ENCODE assay signal across 13 cellular contexts in the genomic region with DNA sequence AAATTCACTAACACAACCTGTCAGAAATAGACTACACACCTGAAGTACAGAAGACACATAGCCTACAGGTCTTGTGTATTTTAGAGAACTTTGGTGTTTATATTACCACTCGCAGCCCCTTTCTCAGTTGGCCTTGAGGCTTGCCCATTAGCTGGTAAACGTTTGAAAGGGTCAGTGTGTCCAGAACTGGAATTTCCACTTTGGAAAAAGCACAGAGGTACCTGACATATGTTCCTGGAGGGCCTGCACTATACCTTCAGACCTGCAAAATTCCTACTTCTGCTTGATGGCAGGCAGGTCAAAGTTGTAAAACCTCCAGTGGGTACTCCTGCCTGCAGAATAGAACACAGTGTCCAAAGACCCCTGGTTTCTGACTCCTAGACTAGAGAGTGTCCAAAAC. TPM values are rescaled to one million over a fixed set of nuclear protein-coding genes. Genes with fewer than 3 reads are reported as not detected.
DNase-seq lines count a peak whose midpoint lies in the region; ATAC-seq, FAIRE-seq and TF ChIP-seq lines count a peak whose summit lies in the region.
"Had no signal": no experiment of that assay in that cellular context is flagged by ENCODE, and none has a peak within 500 bp of the region (broad histone marks: within the 10 kb centered on the region; RNA-seq: fewer than 3 reads in every experiment).

No MANE protein-coding gene starts in this region.

- H2AFZ ChIP-seq in GM12878 (ENCODE audit: control insufficient read depth, low read depth, low read length), result no peak overlapping the region

- no TSS peak for BruUV-seq in GM12878 (replicated peaks; lab: Mats Ljungman, UMichigan)

- intact Hi-C loops in right cardiac atrium (cut with DNase I), result loop anchor here in 1 of 4 donors (5.0 kb wide), 2 partner anchors 33 to 83 kb away; no protein-coding TSS in a partner anchor
- intact Hi-C loops in left cardiac atrium (cut with DNase I), result loop anchor here in 1 of 2 donors (5.0 to 10.0 kb wide), 3 partner anchors 38 to 109 kb away; no protein-coding TSS in a partner anchor
- intact Hi-C loops in GM12878 (cut with micrococcal nuclease; ENCODE audit: unreplicated experiment), result loop anchor here (5.0 to 10.0 kb wide), 6 partner anchors 63 to 429 kb away; no protein-coding TSS in a partner anchor
- intact Hi-C loops in lower lobe of right lung (cut with DNase I), result no loop called here

- DNase-seq in right cardiac atrium, result no peak
- DNase-seq in left cardiac atrium, result no peak
- no peak for DNase-seq in GM12878 (ENCODE audit: low read depth, low spot score)
- peak; percentile 63 for DNase-seq in islet precursor cell
- DNase-seq in tibial nerve (ENCODE audit: low spot score in 2 of 2), result no peak
- no peak for DNase-seq in lower lobe of right lung
- DNase-seq in A172 (ENCODE audit: low spot score), result no peak
- DNase-seq in activated CD8-positive, alpha-beta memory T cell treated with anti-CD3 and anti-CD28 coated beads, Interleukin-2, amount 50 U/mL, for 4 hours, result no peak
- DNase-seq: GF-D8; occipital lobe; stimulated activated CD4-positive, alpha-beta T cell treated with anti-CD3 and anti-CD28 coated beads, Interleukin-2, amount 100 ng/mL, for 48 hours had no signal

- H3K27ac ChIP-seq in right cardiac atrium (ENCODE audit: low read length) (no peak overlapping the region), GM12878 (ENCODE audit: control insufficient read depth, insufficient read depth) (no peak overlapping the region), tibial nerve (peak overlapping the region in 3 of 4 donors; percentile 22 to 95 (median 72)), lower lobe of right lung (no peak overlapping the region)

- H3K4me1 ChIP-seq in right cardiac atrium (ENCODE audit: control insufficient read depth, insufficient read depth, low read length) (peaks cover 10% of the 10 kb centered on the region), GM12878 (ENCODE audit: control insufficient read depth, insufficient read depth, low read length) (peaks cover 20% of the 10 kb centered on the region), tibial nerve (peaks cover 0 to 66% (median 6%) of the 10 kb centered on the region in 4 donors), lower lobe of right lung (peaks cover 35% of the 10 kb centered on the region)

- no peak for TF ChIP-seq POLR2A in GM12878 (IDR thresholded peaks at IDR 0.05; ENCODE audit: low read depth, low read length)
- TF ChIP-seq POLR2A in tibial nerve (IDR thresholded peaks at IDR 0.05), result no peak

- H4K20me1 ChIP-seq in GM12878 (ENCODE audit: control insufficient read depth, insufficient read depth), result no peaks in the 10 kb centered on the region

- TF ChIP-seq RAD21 in GM12878 (IDR thresholded peaks at IDR 0.05; ENCODE audit: insufficient read depth, low read depth, low read length), result no peak

- no peak for ATAC-seq in right cardiac atrium
- no peak for ATAC-seq in left cardiac atrium
- ATAC-seq in GM12878, result no peak
- ATAC-seq in lower lobe of right lung, result no peak
- ATAC-seq: left lobe of liver; stimulated activated memory B cell treated with anti-CD40 and anti-IgM and Interleukin-4, amounts not matched to agents 10 μg/mL and 1 μg/mL and 100 μg/mL, for 72 hours had no signal

- H3K27me3 ChIP-seq in right cardiac atrium (ENCODE audit: control insufficient read depth, insufficient read depth) (no peaks in the 10 kb centered on the region), GM12878 (replicated peaks in 1 of 2; ENCODE audit: control insufficient read depth in 2 of 2, insufficient read depth in 2 of 2, low read length in 1 of 2) (peaks cover 1 to 4% of the 10 kb centered on the region in 2 experiments), tibial nerve (no peaks in the 10 kb centered on the region), lower lobe of right lung (ENCODE audit: low read depth) (peaks cover 6% of the 10 kb centered on the region)

- H3K79me2 ChIP-seq in GM12878 (ENCODE audit: control insufficient read depth, insufficient read depth, low read length), result peaks cover 11% of the 10 kb centered on the region

- H3K9me3 ChIP-seq in right cardiac atrium (ENCODE audit: control insufficient read depth, low read length) (no peaks in the 10 kb centered on the region), GM12878 (replicated peaks; ENCODE audit: control insufficient read depth, insufficient read depth, low read length) (no peaks in the 10 kb centered on the region), tibial nerve (no peaks in the 10 kb centered on the region), lower lobe of right lung (no peaks in the 10 kb centered on the region)

- RAD21 ChIA-PET in GM12878 (lab: Charles Lee; ENCODE audit: unreplicated experiment), result interaction anchor here (1.0 kb wide), 1 partner anchor 162 kb away, joined by 4 read pairs; no protein-coding TSS in a partner anchor

- H3K4me3 ChIP-seq in right cardiac atrium (ENCODE audit: low read length), result peak overlapping the region; percentile 92
- H3K4me3 ChIP-seq in GM12878, result peak overlapping the region; percentile 10; the same call in 1 of the 2 replicates
- H3K4me3 ChIP-seq in tibial nerve, result peak overlapping the region in 2 of 4 donors; percentile 9 to 78
- H3K4me3 ChIP-seq in lower lobe of right lung, result no peak overlapping the region

- CTCF ChIA-PET in GM12878 (lab: Yijun Ruan, JAX), result interaction anchor here (0.8 to 2.8 kb wide), 3 partner anchors 39 to 161 kb away, joined by 3 to 10 read pairs (median 3); no protein-coding TSS in a partner anchor

- SMC1A ChIA-PET in GM12878 (lab: Charles Lee; ENCODE audit: uncharacterized antibody, unreplicated experiment), result interaction anchor here (0.7 to 1.6 kb wide), 2 partner anchors 58 to 162 kb away, joined by 3 to 4 read pairs; no protein-coding TSS in a partner anchor

- TF ChIP-seq EP300 in GM12878 (IDR thresholded peaks at IDR 0.05; ENCODE audit: borderline replicate concordance in 1 of 2, control insufficient read depth in 1 of 2, low read depth in 2 of 2, low read length in 2 of 2) (no peak), tibial nerve (IDR thresholded peaks at IDR 0.05) (no peak)

- 0 out of 4 replicates have a peak, but pooled peaks cover 0 to 4% of the 10 kb centered on the region in 2 experiments for H3K36me3 ChIP-seq in GM12878 (ENCODE audit: control insufficient read depth in 2 of 2, insufficient read depth in 2 of 2, low read length in 1 of 2)
- no peaks in the 10 kb centered on the region for H3K36me3 ChIP-seq in tibial nerve
- no peaks in the 10 kb centered on the region for H3K36me3 ChIP-seq in lower lobe of right lung

- in situ Hi-C loops in GM12878 (cut with MboI), result no loop called here

- no peak for TF ChIP-seq CTCF in GM12878 (IDR thresholded peaks at IDR 0.05 in 2 of 3, conservative IDR thresholded peaks at IDR 0.05 in 1 of 3; ENCODE audit: control insufficient read depth in 2 of 3, extremely low read depth in 1 of 3, insufficient read depth in 1 of 3, low read depth in 3 of 3, low read length in 3 of 3)
- TF ChIP-seq CTCF in tibial nerve (IDR thresholded peaks at IDR 0.05), result no peak
- no peak for TF ChIP-seq CTCF in lower lobe of right lung (IDR thresholded peaks at IDR 0.05)

- peak overlapping the region; percentile 80 for H3K4me2 ChIP-seq in GM12878 (ENCODE audit: control insufficient read depth, insufficient read depth)

- POLR2A ChIA-PET in GM12878 (lab: Charles Lee), result no interaction called here

- WGBS in right cardiac atrium, result 46% methylated on average over 2 of the region's 2 CpGs
- 53% methylated on average over 2 of the region's 2 CpGs for WGBS in GM12878 (ENCODE audit: insufficient coverage, insufficient replicate concordance, low lambda C conversion rate, missing lambda C conversion rate)
- WGBS in tibial nerve, 2 donors, result 21 to 41% methylated on average over 2 of the region's 2 CpGs

- H3K9ac ChIP-seq in GM12878 (ENCODE audit: control insufficient read depth, insufficient read depth, low read length), result no peak overlapping the region; the same call in 1 of the 2 replicates

- no peak for FAIRE-seq in GM12878 (lab: Jason Lieb, UNC)

TF ChIP-seq in GM12878, 131 proteins besides CTCF, POLR2A, EP300 and RAD21:
- TF ChIP-seq IKZF2 (IDR thresholded peaks at IDR 0.05) (no peak), BHLHE40 (IDR thresholded peaks at IDR 0.05; ENCODE audit: borderline replicate concordance in 1 of 2, low read depth in 2 of 2, low read length in 1 of 2) (no peak), POU2F2 (IDR thresholded peaks at IDR 0.05; ENCODE audit: borderline replicate concordance, low read depth, low read length) (no peak)
TF ChIP-seq in GM12878: peak in this region for 0.

RNA-seq across cellular contexts. Expression of a gene that starts 3.0 kb away (rescaled TPM):
- total RNA-seq in right cardiac atrium (10 to 100 TPM; 45.2 to 51.8 (median 49.4) TPM), left cardiac atrium (10 to 100 TPM; 35.6 to 42.2 TPM), GM12878 (2014; rRNA removed) (13.2 and 13.4 TPM in 2 replicates), GM12878 (2014; rRNA removed; fragmentation: Illumina TruSeq; extraction: Trizol) (5.9 and 6.5 TPM in 2 replicates), GM12878 (2021) (10.2 and 10.3 TPM in 2 replicates), tibial nerve (10 to 100 TPM; 33.6 to 42.0 (median 39.4) TPM), lower lobe of right lung (9.0 TPM)
- polyA plus RNA-seq in right cardiac atrium (31.4 TPM), GM12878 (2011; rRNA removed) (2.6 and 3.5 TPM in 2 replicates), GM12878 (2014; fragmentation: Illumina TruSeq; extraction: Trizol) (6.2 and 6.5 TPM in 2 replicates), GM12878 (2014; fragmentation: Nextera tagmentation; extraction: Ambion mirVana) (1 to 10 TPM; 1.5 to 1.8 TPM), GM12878 (2014; rRNA removed) (5.2 and 5.8 TPM in 2 replicates), GM12878 (2016; fragmentation: Nextera tagmentation; extraction: Ambion mirVana) (1 to 10 TPM; 3.8 to 5.7 TPM)
- 13.1 and 14.0 TPM in 2 replicates for total RNA-seq in GM12878 (2013; cell fraction: nucleolus; rRNA removed)
- 2.4 TPM for polyA plus RNA-seq in GM12878 (2011; ENCODE audit: low read depth)
- polyA plus RNA-seq in GM12878 (2011; cell fraction: cytosol; rRNA removed), result 3.9 and 5.1 TPM in 2 replicates
- 11.0 and 12.0 TPM in 2 replicates for polyA plus RNA-seq in GM12878 (2011; cell fraction: nucleus; rRNA removed)
- 5.4 and 5.9 TPM in 2 replicates for polyA plus RNA-seq in GM12878 (2012)
- 7.1 and 14.3 TPM in 2 replicates for polyA minus RNA-seq in GM12878 (2011; rRNA and poly(A)+ RNA removed)
- 5.9 and 6.4 TPM in 2 replicates for polyA minus RNA-seq in GM12878 (2011; cell fraction: cytosol; rRNA and poly(A)+ RNA removed)
- polyA minus RNA-seq in GM12878 (2011; cell fraction: nucleus; rRNA and poly(A)+ RNA removed), result 20.3 and 43.5 TPM in 2 replicates
- total RNA-seq in A172 (2014; rRNA removed; shearing (Covaris generic)), result 12.3 and 17.8 TPM in 2 replicates

Comparison
In these comparisons a context has a peak if more than half of its experiments do, and no peak if none do; other contexts are left out.
1. H3K27ac ChIP-seq: peak in tibial nerve (3 of 4); none in right cardiac atrium (single experiment), GM12878 (single experiment) and lower lobe of right lung (single experiment).